18 cellular contexts compared by ENCODE assay signal in genomic region chr7:98317366-98318040, GRCh38. TPM values are rescaled to one million over a fixed set of nuclear protein-coding genes. Genes with fewer than 3 reads are reported as not detected.
DNase-seq lines count a peak whose midpoint lies in the region; ATAC-seq and TF ChIP-seq lines count a peak whose summit lies in the region.
"Had no signal": no experiment of that assay in that cellular context is flagged by ENCODE, and none has a peak within 500 bp of the region (broad histone marks: within the 10 kb centered on the region; RNA-seq: fewer than 3 reads in every experiment).

No MANE protein-coding gene starts in this region.

- peaks cover 4% of the 10 kb centered on the region for H3K79me2 ChIP-seq in neural progenitor cell (ENCODE audit: low read depth)

- H3K36me3 ChIP-seq in neural progenitor cell, result no peaks in the 10 kb centered on the region

- no peak overlapping the region for H3K4me3 ChIP-seq in neural progenitor cell
- H3K4me3 ChIP-seq: GM23338 had no signal

- no peaks in the 10 kb centered on the region for H3K4me1 ChIP-seq in neural progenitor cell

- intact Hi-C loops in cardiac septum (cut with DNase I) (no loop called here), left cardiac atrium (cut with DNase I) (no loop called here)

- peak; percentile 6 for DNase-seq in cardiac septum (ENCODE audit: low spot score)
- DNase-seq in left cardiac atrium, result no peak
- peak; percentile 88 for DNase-seq in chondrocyte (ENCODE audit: low spot score)
- DNase-seq in neural progenitor cell (ENCODE audit: low spot score), result no peak
- DNase-seq: 8988T, GDM1, NCI-H1417, NCI-H187, NCI-H2107, NCI-H226, NCI-H524 treated with DMSO at 0.1 percent for 48 hours, SIG-M5 had no signal

- H3F3A ChIP-seq in neural progenitor cell (ENCODE audit: low read depth), result no peaks in the 10 kb centered on the region

- no peaks in the 10 kb centered on the region for H3K4me1 Mint-ChIP-seq in chondrocyte (ENCODE audit: low read depth)
- peaks cover 4% of the 10 kb centered on the region for H3K4me1 Mint-ChIP-seq in neural progenitor cell

- no peak overlapping the region for H3K4me3 Mint-ChIP-seq in chondrocyte (ENCODE audit: unreplicated experiment)
- H3K4me3 Mint-ChIP-seq in neural progenitor cell, result no peak overlapping the region
- H3K4me3 Mint-ChIP-seq: B cell, GM23338 had no signal

- H3K9me3 Mint-ChIP-seq in chondrocyte (ENCODE audit: low read depth), result no peaks in the 10 kb centered on the region
- peaks cover 6% of the 10 kb centered on the region for H3K9me3 Mint-ChIP-seq in neural progenitor cell

- TF ChIP-seq CTCF in chondrocyte (IDR thresholded peaks at IDR 0.05) (no peak), neural progenitor cell (IDR thresholded peaks at IDR 0.05) (no peak)

- no peak overlapping the region for H3K4me2 ChIP-seq in neural progenitor cell
- H3K4me2 ChIP-seq: GM23338 had no signal

- no peaks in the 10 kb centered on the region for H3K9me3 ChIP-seq in neural progenitor cell (ENCODE audit: low read depth)

- ATAC-seq in left cardiac atrium (no peak), HG03521 (IDR thresholded peaks at IDR 0.05; ENCODE audit: unreplicated experiment) (no peak), GM21528 (IDR thresholded peaks at IDR 0.05; ENCODE audit: low FRiP score, unreplicated experiment) (no peak), GM18858 (IDR thresholded peaks at IDR 0.05; ENCODE audit: unreplicated experiment) (no peak), HG02981 (IDR thresholded peaks at IDR 0.05; ENCODE audit: unreplicated experiment) (no peak)
- ATAC-seq: GM23338 had no signal

- no peaks in the 10 kb centered on the region for H3K27me3 ChIP-seq in neural progenitor cell

- H3K27me3 Mint-ChIP-seq in chondrocyte (ENCODE audit: low read depth) (no peaks in the 10 kb centered on the region), neural progenitor cell (ENCODE audit: insufficient read depth, low read depth) (peaks cover 2% of the 10 kb centered on the region)

- peak overlapping the region; percentile 27 for H3K27ac Mint-ChIP-seq in chondrocyte (ENCODE audit: unreplicated experiment)
- peak overlapping the region; percentile 12 for H3K27ac Mint-ChIP-seq in neural progenitor cell
- H3K27ac Mint-ChIP-seq: B cell, GM23338 had no signal

- H3K27ac ChIP-seq in neural progenitor cell, result no peak overlapping the region

- peaks cover 17% of the 10 kb centered on the region for H3K36me3 Mint-ChIP-seq in chondrocyte (ENCODE audit: low read depth)
- H3K36me3 Mint-ChIP-seq in neural progenitor cell, result peaks cover 25% of the 10 kb centered on the region

- no peak overlapping the region for H2AFZ ChIP-seq in neural progenitor cell (replicated peaks)
- H2AFZ ChIP-seq: GM23338 had no signal

- no peak overlapping the region for H3K9ac ChIP-seq in neural progenitor cell

- H4K20me1 ChIP-seq in neural progenitor cell (ENCODE audit: low read depth), result peaks cover 9% of the 10 kb centered on the region

RNA-seq across cellular contexts. Expression of gene BRI3, which starts 36.0 kb away (rescaled TPM):
- total RNA-seq in cardiac septum (162 TPM), left cardiac atrium (100 to 1,000 TPM; 190 to 207 TPM), chondrocyte (264 to 370 TPM (median 359 TPM) in 3 replicates), neural progenitor cell (ENCODE audit: low replicate concordance) (22.2 and 26.4 TPM in 2 replicates)

Comparison
In these comparisons a context has a peak if more than half of its experiments do, and no peak if none do; other contexts are left out.
1. DNase-seq: peak in cardiac septum (single experiment) and chondrocyte (single experiment); none in left cardiac atrium (single experiment) and neural progenitor cell (single experiment).